8 cellular contexts compared by ENCODE assay signal in the genomic region with DNA sequence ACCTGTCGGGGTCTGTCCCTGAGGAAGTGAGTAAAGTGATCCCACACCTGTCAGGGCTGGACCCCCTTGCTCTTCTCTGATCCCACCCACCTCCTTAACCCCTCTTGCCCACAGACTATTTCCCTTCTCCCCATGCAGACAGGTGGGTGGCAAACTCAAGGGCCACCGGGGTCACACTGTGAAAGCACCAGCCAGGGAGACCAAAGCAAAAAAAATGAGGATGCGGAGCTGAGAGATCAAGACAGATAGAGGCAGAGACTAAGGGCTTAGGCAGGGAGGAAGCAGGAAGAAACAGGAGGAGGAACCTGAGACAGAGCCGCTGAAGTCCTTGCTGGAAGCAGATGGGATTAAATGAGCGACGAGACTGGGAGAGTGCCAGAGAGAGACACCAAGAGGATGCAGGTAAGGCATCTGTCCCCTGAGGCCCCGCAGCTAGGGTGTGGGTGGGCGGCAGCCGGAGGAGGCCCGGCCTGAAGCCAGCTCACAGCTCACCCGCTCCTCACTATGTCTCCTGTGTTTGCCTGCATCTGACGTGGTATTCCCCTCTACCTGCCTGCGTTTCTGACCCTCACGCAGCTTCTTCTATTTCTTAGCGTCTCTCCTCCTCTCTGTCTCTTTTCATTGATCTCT. TPM values are rescaled to one million over a fixed set of nuclear protein-coding genes. Genes with fewer than 3 reads are reported as not detected.
DNase-seq lines count a peak whose midpoint lies in the region; ATAC-seq and TF ChIP-seq lines count a peak whose summit lies in the region.

No MANE protein-coding gene starts in this region.

- peaks cover 0 to 10% (median 0%) of the 10 kb centered on the region in 5 experiments for H3K9me3 Mint-ChIP-seq in brain

- peak overlapping the region; percentile 79 to 92 (median 88) for H3K27ac Mint-ChIP-seq in brain

- H3K27me3 ChIP-seq in mucosa of rectum (ENCODE audit: control insufficient read depth in 2 of 2, insufficient read depth in 2 of 2, low read length in 2 of 2): no peaks in the 10 kb centered on the region

- TF ChIP-seq CTCF in AG04449 (IDR thresholded peaks at IDR 0.05; ENCODE audit: insufficient read depth, low read length, missing control alignments) (no peak), HEK293 (tag by site-specific recombination; IDR thresholded peaks at IDR 0.05) (no peak), brain (conservative IDR thresholded peaks at IDR 0.05) (no peak), GM13977 (IDR thresholded peaks at IDR 0.05; ENCODE audit: extremely low read depth, insufficient read depth, missing control alignments) (no peak)

- H3K27me3 Mint-ChIP-seq in brain: peaks cover 3% of the 10 kb centered on the region

- H3K4me3 Mint-ChIP-seq in brain: peak overlapping the region; percentile 79 to 88 (median 86)

- POLR2A ChIA-PET in AG04449 (lab: Yijun Ruan, JAX): no interaction called here
- POLR2A ChIA-PET in HEK293 (lab: Yijun Ruan, JAX): interaction anchor here (1.0 kb wide), 1 partner anchor 153 kb away, joined by 3 read pairs; no protein-coding TSS in a partner anchor

- peaks cover 27% of the 10 kb centered on the region for H3K4me1 Mint-ChIP-seq in brain

- H3K36me3 ChIP-seq in HEK293 (ENCODE audit: control insufficient read depth in 2 of 2, insufficient read depth in 1 of 2, low read length in 2 of 2) (peaks cover 0 to 28% of the 10 kb centered on the region in 2 experiments), mucosa of rectum (ENCODE audit: control insufficient read depth in 2 of 2, insufficient read depth in 2 of 2, low read length in 2 of 2) (peaks cover 0 to 3% of the 10 kb centered on the region in 2 donors)

- DNase-seq in AG04449 (ENCODE audit: low read depth, low spot score): no peak
- no peak for DNase-seq in GM13977 (ENCODE audit: low spot score)
- no peak for DNase-seq in epidermal melanocyte (ENCODE audit: insufficient read length, low spot score)

- ATAC-seq in HG02678 (IDR thresholded peaks at IDR 0.05; ENCODE audit: unreplicated experiment) (no peak), HG03280 (IDR thresholded peaks at IDR 0.05; ENCODE audit: unreplicated experiment) (no peak)

- H3K9ac ChIP-seq in mucosa of rectum (ENCODE audit: low read depth in 1 of 2, low read length in 2 of 2): peak overlapping the region; percentile 41 to 62

- H3K4me3 ChIP-seq in AG04449 (ENCODE audit: low read depth, low read length): peak overlapping the region; percentile 55
- no peak overlapping the region for H3K4me3 ChIP-seq in HEK293 (ENCODE audit: low read depth, low read length)
- H3K4me3 ChIP-seq in mucosa of rectum (ENCODE audit: low read length in 2 of 2): peak overlapping the region; percentile 62 to 65

- in situ Hi-C loops in GM13977 (cut with MboI; ENCODE audit: low pct_unique_long_range_greater_than_20kb, low sequenced_read_pairs, unreplicated experiment): no loop called here

- H3K4me1 ChIP-seq in HEK293 (ENCODE audit: control insufficient read depth, insufficient read depth, low read length) (no peaks in the 10 kb centered on the region), mucosa of rectum (ENCODE audit: control insufficient read depth in 2 of 2, insufficient read depth in 2 of 2, low read length in 2 of 2) (peaks cover 8% of the 10 kb centered on the region in 2 donors)

- CTCF ChIA-PET in AG04449 (lab: Yijun Ruan, JAX) (no interaction called here), HEK293 (lab: Yijun Ruan, JAX) (interaction anchor here (0.6 to 1.6 kb wide), 2 partner anchors 8 to 239 kb away, joined by 4 to 6 read pairs; no protein-coding TSS in a partner anchor)

- H3K27ac ChIP-seq in HEK293 (ENCODE audit: extremely low read depth, low read depth, low read length): no peak overlapping the region; the same call in 1 of the 2 replicates
- peak overlapping the region; percentile 61 to 63 for H3K27ac ChIP-seq in mucosa of rectum (ENCODE audit: low read depth in 2 of 2, low read length in 2 of 2)

- H3K36me3 Mint-ChIP-seq in brain: peaks cover 12% of the 10 kb centered on the region

- H3K9me3 ChIP-seq in HEK293 (ENCODE audit: control insufficient read depth, insufficient read depth, low read depth, low read length): no peaks in the 10 kb centered on the region
- no peaks in the 10 kb centered on the region for H3K9me3 ChIP-seq in mucosa of rectum (ENCODE audit: control insufficient read depth in 2 of 2, low read length in 2 of 2)

TF ChIP-seq in HEK293, 187 proteins besides CTCF, POLR2A, EP300 and RAD21:
- TF ChIP-seq EGR2 (tag by site-specific recombination; IDR thresholded peaks at IDR 0.05; ENCODE audit: low read depth): 0 out of 2 replicates have a peak, but pooled peaks have one; percentile 27
- no peak for TF ChIP-seq ZNF16 (tag by site-specific recombination; IDR thresholded peaks at IDR 0.05; ENCODE audit: low read depth)
- no peak for TF ChIP-seq RBAK (tag by site-specific recombination; IDR thresholded peaks at IDR 0.05)
- TF ChIP-seq ZFHX2 (tag by site-specific recombination; conservative IDR thresholded peaks at IDR 0.05): peak; percentile 56
TF ChIP-seq in HEK293: peak in this region for 2.

RNA-seq across cellular contexts. Expression of a gene that starts 7.2 kb away (rescaled TPM):
- polyA plus RNA-seq in brain (ENCODE audit: insufficient read depth, low read depth, low replicate concordance): 117 TPM

RNA-seq across cellular contexts. Expression of a gene that starts 7.3 kb away (rescaled TPM):
- polyA plus RNA-seq in brain (ENCODE audit: insufficient read depth, low read depth, low replicate concordance): 203 TPM

RNA-seq across cellular contexts. Expression of a gene that starts 21.0 kb away (rescaled TPM):
- polyA plus RNA-seq in brain (ENCODE audit: insufficient read depth, low read depth, low replicate concordance): 22.4 TPM

RNA-seq across cellular contexts. Expression of a gene that starts 28.4 kb away (rescaled TPM):
- 15.6 TPM for polyA plus RNA-seq in brain (ENCODE audit: insufficient read depth, low read depth, low replicate concordance)

RNA-seq across cellular contexts. Expression of a gene that starts 55.0 kb away (rescaled TPM):
- polyA plus RNA-seq in brain (ENCODE audit: insufficient read depth, low read depth, low replicate concordance): 267 TPM
